Comparison of ENCODE assay signal across 8 cellular contexts in the genomic region with DNA sequence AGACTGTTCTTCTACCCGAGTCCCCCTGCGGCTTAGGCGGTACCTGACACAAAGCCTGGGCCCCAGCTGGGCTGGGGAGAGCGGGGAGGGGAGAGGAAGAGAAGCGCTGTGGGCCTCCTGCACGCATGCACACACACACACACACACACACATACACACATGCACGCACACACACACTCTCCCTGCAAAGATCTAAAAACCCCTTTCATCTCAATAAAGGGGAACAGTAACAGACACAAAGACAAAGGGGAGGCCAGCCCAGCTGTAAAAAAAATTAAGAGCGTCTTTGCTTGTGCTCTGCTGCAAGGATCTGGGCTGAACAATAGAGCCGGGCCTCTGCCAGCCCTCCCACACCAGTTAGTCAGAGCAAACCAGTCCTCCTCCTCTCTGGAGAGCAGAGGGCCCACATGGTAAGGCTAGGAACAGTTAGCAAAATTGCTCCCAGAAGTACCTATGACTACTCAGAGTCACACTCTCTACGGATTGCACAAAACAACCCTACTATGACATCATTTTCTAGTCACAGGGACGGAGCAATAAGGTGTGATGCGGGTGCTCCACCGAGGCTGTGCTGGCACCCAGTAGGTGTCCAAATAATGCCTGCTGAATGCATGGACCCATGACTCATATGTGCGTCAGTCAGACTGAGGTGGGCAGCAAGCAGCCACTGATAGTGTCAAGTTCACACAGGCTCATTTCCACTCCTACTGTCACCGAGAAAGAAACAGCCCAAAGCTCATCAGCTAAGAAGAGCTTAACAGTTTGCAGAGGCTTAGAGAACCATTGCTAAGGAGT. TPM values are rescaled to one million over a fixed set of nuclear protein-coding genes. Genes with fewer than 3 reads are reported as not detected.
DNase-seq lines count a peak whose midpoint lies in the region; ATAC-seq and TF ChIP-seq lines count a peak whose summit lies in the region.

No MANE protein-coding gene starts in this region.

- no peaks in the 10 kb centered on the region for H3K9me3 Mint-ChIP-seq in activated naive CD4-positive, alpha-beta T cell treated with anti-CD3 and anti-CD28 coated beads, Interleukin-2, amount 50 U/mL, for 72 hours

- H3K9me3 ChIP-seq in left ventricle myocardium inferior (replicated peaks): no peaks in the 10 kb centered on the region

- peak; percentile 60 to 90 for DNase-seq in activated naive CD4-positive, alpha-beta T cell treated with anti-CD3 and anti-CD28 coated beads, Interleukin-2, amount 50 U/mL, for 72 hours (ENCODE audit: low spot score in 2 of 2)
- DNase-seq in left ventricle myocardium inferior: no peak
- DNase-seq in renal cortical epithelial cell (ENCODE audit: low read depth): peak; percentile 91
- DNase-seq in DMS79 treated with DMSO at 0.1 percent for 48 hours (lab: John Stamatoyannopoulos, UW): no peak
- no peak for DNase-seq in HT-29 (ENCODE audit: low spot score)

- H3K27ac ChIP-seq in left ventricle myocardium inferior (replicated peaks): peak overlapping the region; percentile 99

- no peaks in the 10 kb centered on the region for H3K36me3 ChIP-seq in left ventricle myocardium inferior

- TF ChIP-seq CTCF in left ventricle myocardium inferior (IDR thresholded peaks at IDR 0.05; ENCODE audit: borderline replicate concordance): no peak

- ATAC-seq in GM18909 (IDR thresholded peaks at IDR 0.05; ENCODE audit: poor library complexity, unreplicated experiment) (peak; percentile 55), HG03354 (IDR thresholded peaks at IDR 0.05; ENCODE audit: poor library complexity, severe bottlenecking, unreplicated experiment) (peak; percentile 51), SK-N-SH treated with all-trans-retinoic acid at 6 μM for 48 hours (peak; percentile 68)
- peak; percentile 86 to 87 for ATAC-seq in activated naive CD4-positive, alpha-beta T cell treated with anti-CD3 and anti-CD28 coated beads, Interleukin-2, amount 50 U/mL, for 72 hours

- peak overlapping the region; percentile 51 for H3K4me3 ChIP-seq in left ventricle myocardium inferior

- peaks cover 100% of the 10 kb centered on the region for H3K4me1 ChIP-seq in left ventricle myocardium inferior

- H3K36me3 Mint-ChIP-seq in activated naive CD4-positive, alpha-beta T cell treated with anti-CD3 and anti-CD28 coated beads, Interleukin-2, amount 50 U/mL, for 72 hours: peaks cover 0 to 22% of the 10 kb centered on the region in 2 donors

- intact Hi-C loops in left ventricle myocardium inferior (cut with micrococcal nuclease): no loop called here

- H3K27me3 ChIP-seq in left ventricle myocardium inferior (ENCODE audit: low read depth): no peaks in the 10 kb centered on the region

- peak overlapping the region; percentile 94 to 95 for H3K27ac Mint-ChIP-seq in activated naive CD4-positive, alpha-beta T cell treated with anti-CD3 and anti-CD28 coated beads, Interleukin-2, amount 50 U/mL, for 72 hours

TF ChIP-seq in SK-N-SH treated with all-trans-retinoic acid at 6 μM for 48 hours, 23 proteins besides CTCF, POLR2A, EP300 and RAD21:
- TF ChIP-seq RARB (CRISPR knock-in tag; IDR thresholded peaks at IDR 0.05) (no peak), TOX (CRISPR knock-in tag; IDR thresholded peaks at IDR 0.05; ENCODE audit: borderline replicate concordance) (no peak), ZFP3 (CRISPR knock-in tag; IDR thresholded peaks at IDR 0.05) (0 out of 2 replicates have a peak, but pooled peaks have one; percentile 31), ZNF565 (CRISPR knock-in tag; conservative IDR thresholded peaks at IDR 0.05; ENCODE audit: low read depth) (no peak), TCF4 (CRISPR knock-in tag; IDR thresholded peaks at IDR 0.05; ENCODE audit: borderline replicate concordance) (no peak)
- TF ChIP-seq, protein P1, sequence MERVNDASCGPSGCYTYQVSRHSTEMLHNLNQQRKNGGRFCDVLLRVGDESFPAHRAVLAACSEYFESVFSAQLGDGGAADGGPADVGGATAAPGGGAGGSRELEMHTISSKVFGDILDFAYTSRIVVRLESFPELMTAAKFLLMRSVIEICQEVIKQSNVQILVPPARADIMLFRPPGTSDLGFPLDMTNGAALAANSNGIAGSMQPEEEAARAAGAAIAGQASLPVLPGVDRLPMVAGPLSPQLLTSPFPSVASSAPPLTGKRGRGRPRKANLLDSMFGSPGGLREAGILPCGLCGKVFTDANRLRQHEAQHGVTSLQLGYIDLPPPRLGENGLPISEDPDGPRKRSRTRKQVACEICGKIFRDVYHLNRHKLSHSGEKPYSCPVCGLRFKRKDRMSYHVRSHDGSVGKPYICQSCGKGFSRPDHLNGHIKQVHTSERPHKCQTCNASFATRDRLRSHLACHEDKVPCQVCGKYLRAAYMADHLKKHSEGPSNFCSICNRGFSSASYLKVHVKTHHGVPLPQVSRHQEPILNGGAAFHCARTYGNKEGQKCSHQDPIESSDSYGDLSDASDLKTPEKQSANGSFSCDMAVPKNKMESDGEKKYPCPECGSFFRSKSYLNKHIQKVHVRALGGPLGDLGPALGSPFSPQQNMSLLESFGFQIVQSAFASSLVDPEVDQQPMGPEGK (CRISPR knock-in tag; IDR thresholded peaks at IDR 0.05; ENCODE audit: borderline replicate concordance): 0 out of 2 replicates have a peak, but pooled peaks have one; percentile 7
- TF ChIP-seq, protein P2, sequence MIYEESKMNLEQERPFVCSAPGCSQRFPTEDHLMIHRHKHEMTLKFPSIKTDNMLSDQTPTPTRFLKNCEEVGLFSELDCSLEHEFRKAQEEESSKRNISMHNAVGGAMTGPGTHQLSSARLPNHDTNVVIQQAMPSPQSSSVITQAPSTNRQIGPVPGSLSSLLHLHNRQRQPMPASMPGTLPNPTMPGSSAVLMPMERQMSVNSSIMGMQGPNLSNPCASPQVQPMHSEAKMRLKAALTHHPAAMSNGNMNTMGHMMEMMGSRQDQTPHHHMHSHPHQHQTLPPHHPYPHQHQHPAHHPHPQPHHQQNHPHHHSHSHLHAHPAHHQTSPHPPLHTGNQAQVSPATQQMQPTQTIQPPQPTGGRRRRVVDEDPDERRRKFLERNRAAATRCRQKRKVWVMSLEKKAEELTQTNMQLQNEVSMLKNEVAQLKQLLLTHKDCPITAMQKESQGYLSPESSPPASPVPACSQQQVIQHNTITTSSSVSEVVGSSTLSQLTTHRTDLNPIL (CRISPR knock-in tag; IDR thresholded peaks at IDR 0.05; ENCODE audit: low read depth): no peak

RNA-seq across cellular contexts. Expression of a gene that starts 9.2 kb away (rescaled TPM):
- 10 to 100 TPM; 19.6 to 26.1 TPM for total RNA-seq in activated naive CD4-positive, alpha-beta T cell treated with anti-CD3 and anti-CD28 coated beads, Interleukin-2, amount 50 U/mL, for 72 hours
- total RNA-seq in left ventricle myocardium inferior: 35.4 TPM
- 5.6 and 8.1 TPM in 2 replicates for total RNA-seq in renal cortical epithelial cell
- 1.9 and 2.4 TPM in 2 replicates for total RNA-seq in HT-29 (2014; rRNA removed; shearing (Covaris generic))

RNA-seq across cellular contexts. Expression of a gene that starts 24.5 kb away (rescaled TPM):
- 1 to 10 TPM; 1.3 to 1.5 TPM for total RNA-seq in activated naive CD4-positive, alpha-beta T cell treated with anti-CD3 and anti-CD28 coated beads, Interleukin-2, amount 50 U/mL, for 72 hours
- total RNA-seq in left ventricle myocardium inferior (3.5 TPM), renal cortical epithelial cell (0.75 and 1.6 TPM in 2 replicates)
- total RNA-seq in HT-29 (2014; rRNA removed; shearing (Covaris generic)): 0.03 TPM in 1 of 2 replicates, not detected in the other

Comparison
In these comparisons a context has a peak if more than half of its experiments do, and no peak if none do; other contexts are left out.
1. DNase-seq: peak in activated naive CD4-positive, alpha-beta T cell treated with anti-CD3 and anti-CD28 coated beads, Interleukin-2, amount 50 U/mL, for 72 hours (2 of 2) and renal cortical epithelial cell (single experiment); none in left ventricle myocardium inferior (single experiment), DMS79 treated with DMSO at 0.1 percent for 48 hours (single experiment) and HT-29 (single experiment).
2. Peak in every context shown above with its lines, with median percentiles within 50 percentile points of each other: ATAC-seq.